Comparison of ENCODE assay signal across 34 cellular contexts in the genomic region with DNA sequence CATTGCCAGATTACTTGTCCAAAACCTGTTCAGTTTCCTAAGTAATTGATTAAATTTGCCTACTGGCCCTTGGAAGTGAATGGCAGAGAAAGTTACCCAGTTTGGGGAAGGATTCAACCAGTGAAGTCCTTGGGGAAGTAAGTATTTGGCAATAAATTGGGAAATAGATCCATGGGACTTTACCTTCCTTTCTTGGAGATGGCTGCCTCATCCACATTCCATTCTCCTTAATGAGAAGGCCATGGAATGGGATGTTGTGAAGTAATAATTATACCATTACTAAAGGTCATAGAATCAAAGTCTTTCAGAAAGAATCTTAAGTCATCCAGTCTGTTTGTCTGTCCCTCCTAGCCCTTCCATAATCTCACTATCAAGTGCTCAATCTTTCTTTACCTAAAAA. TPM values are rescaled to one million over a fixed set of nuclear protein-coding genes. Genes with fewer than 3 reads are reported as not detected.
"Had no signal": no experiment of that assay in that cellular context is flagged by ENCODE, and none has a peak within 500 bp of the region (broad histone marks: within the 10 kb centered on the region; RNA-seq: fewer than 3 reads in every experiment).

No MANE protein-coding gene starts in this region.

- H3K36me3 Mint-ChIP-seq: activated naive CD4-positive, alpha-beta T cell treated with anti-CD3 and anti-CD28 coated beads, Interleukin-2, amount 50 U/mL, for 72 hours; immature natural killer cell; mesothelial cell of epicardium; naive thymus-derived CD8-positive, alpha-beta T cell; neural progenitor cell; type B pancreatic cell had no signal

- H3K4me3 ChIP-seq: hepatocyte, neural progenitor cell, smooth muscle cell, thoracic aorta, vagina had no signal

- H3K27me3 ChIP-seq: hepatocyte, vagina had no signal

- H3K9me3 ChIP-seq: thoracic aorta, vagina had no signal

- ATAC-seq: activated CD4-positive, alpha-beta T cell treated with anti-CD3 and anti-CD28 coated beads for 36 hours; activated naive CD4-positive, alpha-beta T cell treated with anti-CD3 and anti-CD28 coated beads, Interleukin-2, amount 50 U/mL, for 72 hours; activated T-helper 17 cell treated with anti-CD3 and anti-CD28 coated beads, Interleukin-2, amount 50 U/mL, for 72 hours; left ventricle myocardium superior; naive thymus-derived CD8-positive, alpha-beta T cell; sciatic nerve had no signal

- H3K4me3 Mint-ChIP-seq: activated B cell treated with CpG ODN at 0.5 μM for 24 hours; activated CD4-positive, alpha-beta T cell treated with anti-CD3 and anti-CD28 coated beads for 36 hours; activated T-cell treated with anti-CD3 and anti-CD28 coated beads, Interleukin-2, amount 50 U/mL, for 24 hours; activated T-helper 17 cell treated with anti-CD3 and anti-CD28 coated beads, Interleukin-2, amount 50 U/mL, for 72 hours; immature natural killer cell; mesothelial cell of epicardium; naive thymus-derived CD8-positive, alpha-beta T cell; neural progenitor cell; T-helper 1 cell treated with Interleukin-12 subunit alpha and Interleukin-12 subunit beta and Interleukin-4 antibody, amounts not matched to agents 30 μg/mL and 1 μg/mL, for 36 hours; type B pancreatic cell had no signal

- H3K36me3 ChIP-seq: neural progenitor cell, thoracic aorta, vagina had no signal

- H3K27me3 Mint-ChIP-seq: activated T-cell treated with anti-CD3 and anti-CD28 coated beads, Interleukin-2, amount 50 U/mL, for 24 hours; type B pancreatic cell had no signal

- H3K9me3 Mint-ChIP-seq: activated B cell treated with CpG ODN at 0.5 μM for 24 hours; activated naive CD4-positive, alpha-beta T cell treated with anti-CD3 and anti-CD28 coated beads, Interleukin-2, amount 50 U/mL, for 72 hours; activated T-cell treated with anti-CD3 and anti-CD28 coated beads, Interleukin-2, amount 50 U/mL, for 24 hours; activated T-helper 17 cell treated with anti-CD3 and anti-CD28 coated beads, Interleukin-2, amount 50 U/mL, for 72 hours; immature natural killer cell; mesothelial cell of epicardium; naive thymus-derived CD8-positive, alpha-beta T cell; neural progenitor cell; T-helper 1 cell treated with Interleukin-12 subunit alpha and Interleukin-12 subunit beta and Interleukin-4 antibody, amounts not matched to agents 30 μg/mL and 1 μg/mL, for 36 hours; type B pancreatic cell had no signal

- DNase-seq: activated B cell treated with CpG ODN at 0.5 μM for 24 hours; activated CD4-positive, alpha-beta T cell treated with anti-CD3 and anti-CD28 coated beads for 36 hours; activated CD4-positive, alpha-beta T cell treated with anti-CD3 and anti-CD28 coated beads, Interleukin-2, amount 50 U/mL, for 4 hours; activated CD8-positive, alpha-beta memory T cell treated with anti-CD3 and anti-CD28 coated beads for 24 hours; activated CD8-positive, alpha-beta memory T cell treated with anti-CD3 and anti-CD28 coated beads, Interleukin-2, amount 50 U/mL, for 4 hours; activated T-cell treated with anti-CD3 and anti-CD28 coated beads, Interleukin-2, amount 50 U/mL, for 24 hours; amniotic stem cell; cerebellar nuclear complex; cortex of kidney; immature natural killer cell; kidney glomerular epithelial cell; left ventricle myocardium superior; mammary epithelial cell; naive thymus-derived CD8-positive, alpha-beta T cell; posterior cingulate gyrus; stimulated activated CD4-positive, alpha-beta T cell treated with anti-CD3 and anti-CD28 coated beads, Interleukin-4, amount 100 ng/mL, for 1 hour; stimulated activated naive CD4-positive, alpha-beta T cell; T1000 had no signal

- H3K27ac Mint-ChIP-seq: activated B cell treated with CpG ODN at 0.5 μM for 24 hours; activated CD4-positive, alpha-beta T cell treated with anti-CD3 and anti-CD28 coated beads for 36 hours; activated naive CD4-positive, alpha-beta T cell treated with anti-CD3 and anti-CD28 coated beads, Interleukin-2, amount 50 U/mL, for 72 hours; activated T-cell treated with anti-CD3 and anti-CD28 coated beads, Interleukin-2, amount 50 U/mL, for 24 hours; activated T-helper 17 cell treated with anti-CD3 and anti-CD28 coated beads, Interleukin-2, amount 50 U/mL, for 72 hours; immature natural killer cell; mesothelial cell of epicardium; naive thymus-derived CD8-positive, alpha-beta T cell; neural progenitor cell; T-helper 1 cell treated with Interleukin-12 subunit alpha and Interleukin-12 subunit beta and Interleukin-4 antibody, amounts not matched to agents 30 μg/mL and 1 μg/mL, for 36 hours; type B pancreatic cell had no signal

- H3K27ac ChIP-seq: hepatocyte, neural progenitor cell, thoracic aorta, vagina had no signal

- H3K4me1 Mint-ChIP-seq: activated T-helper 17 cell treated with anti-CD3 and anti-CD28 coated beads, Interleukin-2, amount 50 U/mL, for 72 hours had no signal

RNA-seq across cellular contexts. Expression of gene TSGA13, which starts 13.3 kb away (rescaled TPM):
- total RNA-seq: activated B cell treated with CpG ODN at 0.5 μM for 24 hours; activated CD4-positive, alpha-beta T cell treated with anti-CD3 and anti-CD28 coated beads for 36 hours; activated naive CD4-positive, alpha-beta T cell treated with anti-CD3 and anti-CD28 coated beads, Interleukin-2, amount 50 U/mL, for 72 hours; activated T-helper 17 cell treated with anti-CD3 and anti-CD28 coated beads, Interleukin-2, amount 50 U/mL, for 72 hours; epithelial cell of proximal tubule; fibroblast of villous mesenchyme; glomerular endothelial cell; hepatocyte; left ventricle myocardium superior; mammary epithelial cell; mesothelial cell of epicardium; naive thymus-derived CD8-positive, alpha-beta T cell; omental fat pad; renal cortical epithelial cell; sciatic nerve; smooth muscle cell; thoracic aorta; vagina had no signal
- polyA plus RNA-seq: hepatocyte; immature natural killer cell; mammary epithelial cell; naive thymus-derived CD8-positive, alpha-beta T cell; smooth muscle cell had no signal
